Comparison of ENCODE assay signal across 1 cellular context in genomic region chr9:110148384-110148783, GRCh38.
TF ChIP-seq lines count a peak whose summit lies in the region.

No MANE protein-coding gene starts in this region.

TF ChIP-seq in HepG2, 621 proteins besides CTCF, POLR2A, EP300 and RAD21 (continued from another document):
- TF ChIP-seq, protein P1, sequence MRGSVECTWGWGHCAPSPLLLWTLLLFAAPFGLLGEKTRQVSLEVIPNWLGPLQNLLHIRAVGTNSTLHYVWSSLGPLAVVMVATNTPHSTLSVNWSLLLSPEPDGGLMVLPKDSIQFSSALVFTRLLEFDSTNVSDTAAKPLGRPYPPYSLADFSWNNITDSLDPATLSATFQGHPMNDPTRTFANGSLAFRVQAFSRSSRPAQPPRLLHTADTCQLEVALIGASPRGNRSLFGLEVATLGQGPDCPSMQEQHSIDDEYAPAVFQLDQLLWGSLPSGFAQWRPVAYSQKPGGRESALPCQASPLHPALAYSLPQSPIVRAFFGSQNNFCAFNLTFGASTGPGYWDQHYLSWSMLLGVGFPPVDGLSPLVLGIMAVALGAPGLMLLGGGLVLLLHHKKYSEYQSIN (CRISPR knock-in tag; IDR thresholded peaks at IDR 0.05; ENCODE audit: borderline replicate concordance), result no peak
- TF ChIP-seq, protein P2, sequence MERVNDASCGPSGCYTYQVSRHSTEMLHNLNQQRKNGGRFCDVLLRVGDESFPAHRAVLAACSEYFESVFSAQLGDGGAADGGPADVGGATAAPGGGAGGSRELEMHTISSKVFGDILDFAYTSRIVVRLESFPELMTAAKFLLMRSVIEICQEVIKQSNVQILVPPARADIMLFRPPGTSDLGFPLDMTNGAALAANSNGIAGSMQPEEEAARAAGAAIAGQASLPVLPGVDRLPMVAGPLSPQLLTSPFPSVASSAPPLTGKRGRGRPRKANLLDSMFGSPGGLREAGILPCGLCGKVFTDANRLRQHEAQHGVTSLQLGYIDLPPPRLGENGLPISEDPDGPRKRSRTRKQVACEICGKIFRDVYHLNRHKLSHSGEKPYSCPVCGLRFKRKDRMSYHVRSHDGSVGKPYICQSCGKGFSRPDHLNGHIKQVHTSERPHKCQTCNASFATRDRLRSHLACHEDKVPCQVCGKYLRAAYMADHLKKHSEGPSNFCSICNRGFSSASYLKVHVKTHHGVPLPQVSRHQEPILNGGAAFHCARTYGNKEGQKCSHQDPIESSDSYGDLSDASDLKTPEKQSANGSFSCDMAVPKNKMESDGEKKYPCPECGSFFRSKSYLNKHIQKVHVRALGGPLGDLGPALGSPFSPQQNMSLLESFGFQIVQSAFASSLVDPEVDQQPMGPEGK (CRISPR knock-in tag; IDR thresholded peaks at IDR 0.05), result no peak
- TF ChIP-seq ZNF414 (CRISPR knock-in tag; IDR thresholded peaks at IDR 0.05) (no peak), XRCC5 (optimal IDR thresholded peaks at IDR 0.05; ENCODE audit: low read length) (no peak), WIZ (CRISPR knock-in tag; IDR thresholded peaks at IDR 0.05) (no peak)
- TF ChIP-seq, protein P3, sequence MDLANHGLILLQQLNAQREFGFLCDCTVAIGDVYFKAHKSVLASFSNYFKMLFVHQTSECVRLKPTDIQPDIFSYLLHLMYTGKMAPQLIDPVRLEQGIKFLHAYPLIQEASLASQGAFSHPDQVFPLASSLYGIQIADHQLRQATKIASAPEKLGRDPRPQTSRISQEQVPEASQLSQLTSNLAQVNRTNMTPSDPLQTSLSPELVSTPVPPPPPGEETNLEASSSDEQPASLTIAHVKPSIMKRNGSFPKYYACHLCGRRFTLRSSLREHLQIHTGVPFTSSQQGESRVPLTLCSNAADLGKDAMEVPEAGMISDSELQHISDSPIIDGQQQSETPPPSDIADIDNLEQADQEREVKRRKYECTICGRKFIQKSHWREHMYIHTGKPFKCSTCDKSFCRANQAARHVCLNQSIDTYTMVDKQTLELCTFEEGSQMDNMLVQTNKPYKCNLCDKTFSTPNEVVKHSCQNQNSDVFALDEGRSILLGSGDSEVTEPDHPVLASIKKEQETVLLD (CRISPR knock-in tag; IDR thresholded peaks at IDR 0.05; ENCODE audit: low read depth), result no peak
